ENCODE assay signal across 14 cellular contexts in the genomic region with DNA sequence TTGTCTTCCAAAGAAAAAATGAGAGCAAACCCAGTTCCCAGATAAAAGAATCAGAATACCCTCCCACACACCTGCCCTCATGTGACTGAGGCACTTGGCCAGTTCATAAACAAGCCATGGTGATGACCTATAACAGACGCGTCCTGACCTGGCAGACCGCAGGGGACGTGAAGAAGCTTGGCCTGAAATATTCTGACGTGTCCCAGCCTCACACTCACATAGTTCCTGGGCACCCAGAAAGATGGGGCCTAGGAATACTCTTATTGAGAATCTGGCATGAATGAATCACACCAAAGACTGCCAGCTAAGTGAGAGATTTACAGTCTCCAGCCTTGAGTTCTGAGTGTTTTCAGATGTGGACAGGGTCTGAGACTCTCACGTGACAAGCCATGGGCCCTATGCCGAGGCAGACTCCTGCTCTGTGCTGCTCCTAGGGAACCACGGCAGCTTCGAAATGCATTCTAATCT. TPM values are rescaled to one million over a fixed set of nuclear protein-coding genes. Genes with fewer than 3 reads are reported as not detected.
DNase-seq lines count a peak whose midpoint lies in the region; ATAC-seq and TF ChIP-seq lines count a peak whose summit lies in the region.
"Had no signal": no experiment of that assay in that cellular context is flagged by ENCODE, and none has a peak within 500 bp of the region (broad histone marks: within the 10 kb centered on the region; RNA-seq: fewer than 3 reads in every experiment).

No MANE protein-coding gene starts in this region.

- H3K4me1 Mint-ChIP-seq in CD4-positive, alpha-beta T cell (ENCODE audit: low read depth), result no peaks in the 10 kb centered on the region
- H3K4me1 Mint-ChIP-seq: memory B cell had no signal

- H2AFZ ChIP-seq in osteoblast (ENCODE audit: low read length), result peak overlapping the region; percentile 21

- H3K4me2 ChIP-seq in osteoblast (ENCODE audit: insufficient read depth, low read length), result peak overlapping the region; percentile 28

- no peak overlapping the region for H3K4me3 Mint-ChIP-seq in CD4-positive, alpha-beta T cell
- H3K4me3 Mint-ChIP-seq: memory B cell had no signal

- H3K36me3 Mint-ChIP-seq in CD4-positive, alpha-beta T cell (ENCODE audit: low read depth), result no peaks in the 10 kb centered on the region
- H3K36me3 Mint-ChIP-seq: memory B cell had no signal

- H4K20me1 ChIP-seq in osteoblast (ENCODE audit: insufficient read depth, low read length), result no peaks in the 10 kb centered on the region

- H3K9me3 Mint-ChIP-seq in CD4-positive, alpha-beta T cell, result no peaks in the 10 kb centered on the region
- H3K9me3 Mint-ChIP-seq: memory B cell had no signal

- POLR2A ChIA-PET in CD4-positive, alpha-beta T cell (lab: Charles Lee), result no interaction called here

- DNase-seq in EH (ENCODE audit: low read depth) (peak; percentile 98), adrenal gland (peak; percentile 43 to 86 (median 75)), Right ventricle myocardium superior (peak; percentile 74), osteoblast (ENCODE audit: insufficient read length, low spot score, missing footprints) (peak; percentile 90), NCI-H1417 (lab: John Stamatoyannopoulos, UW) (no peak), NCI-H1417 treated with DMSO at 0.1 percent for 48 hours (lab: John Stamatoyannopoulos, UW) (no peak)
- no peak for DNase-seq in CD4-positive, alpha-beta T cell
- DNase-seq: activated CD8-positive, alpha-beta memory T cell treated with anti-CD3 and anti-CD28 coated beads for 24 hours; DMS153; RPMI8226; stimulated activated CD4-positive, alpha-beta T cell treated with anti-CD3 and anti-CD28 coated beads, Interleukin-4, amount 100 ng/mL, for 24 hours had no signal

- H3K27me3 ChIP-seq in adrenal gland (no peaks in the 10 kb centered on the region), osteoblast (ENCODE audit: insufficient read depth, low read length) (no peaks in the 10 kb centered on the region)
- H3K27me3 ChIP-seq in CD4-positive, alpha-beta T cell (ENCODE audit: control insufficient read depth, insufficient read depth, low read length), result no peaks in the 10 kb centered on the region

- peaks cover 0 to 25% of the 10 kb centered on the region in 2 donors for H3K4me1 ChIP-seq in adrenal gland (replicated peaks in 1 of 2)
- H3K4me1 ChIP-seq in osteoblast (ENCODE audit: insufficient read depth, low read length), result peaks cover 34% of the 10 kb centered on the region

- no peaks in the 10 kb centered on the region for H3K9me3 ChIP-seq in adrenal gland (replicated peaks in 1 of 3)
- no peaks in the 10 kb centered on the region for H3K9me3 ChIP-seq in osteoblast (ENCODE audit: low read depth, low read length)
- H3K9me3 ChIP-seq in CD4-positive, alpha-beta T cell (ENCODE audit: control insufficient read depth, low read length), result no peaks in the 10 kb centered on the region

- no peak for TF ChIP-seq POLR2A in adrenal gland (IDR thresholded peaks at IDR 0.05)

- ATAC-seq in Right ventricle myocardium superior (ENCODE audit: poor library complexity), result peak; percentile 85
- no peak for ATAC-seq in HG03095 (IDR thresholded peaks at IDR 0.05; ENCODE audit: unreplicated experiment)
- no peak for ATAC-seq in CD4-positive, alpha-beta T cell (ENCODE audit: poor library complexity)

- H3K27ac ChIP-seq in adrenal gland (peak overlapping the region in 2 of 5 donors; percentile 9 to 70), osteoblast (ENCODE audit: low read depth, low read length) (peak overlapping the region; percentile 97)
- H3K27ac ChIP-seq in CD4-positive, alpha-beta T cell (ENCODE audit: low read depth, low read length), result no peak overlapping the region

- H3K4me3 ChIP-seq in adrenal gland (no peak overlapping the region), osteoblast (ENCODE audit: insufficient read depth, low read length) (no peak overlapping the region)
- H3K4me3 ChIP-seq: coronary artery had no signal

- intact Hi-C loops in adrenal gland (cut with DNase I) (no loop called here), Right ventricle myocardium superior (cut with DNase I) (no loop called here)
- intact Hi-C loops in CD4-positive, alpha-beta T cell (cut with DNase I, micrococcal nuclease), result no loop called here

- H3K27ac Mint-ChIP-seq in CD4-positive, alpha-beta T cell, result no peak overlapping the region
- H3K27ac Mint-ChIP-seq: memory B cell had no signal

- CTCF ChIA-PET in CD4-positive, alpha-beta T cell (lab: Charles Lee), result no interaction called here

- no peaks in the 10 kb centered on the region for H3K79me2 ChIP-seq in osteoblast (ENCODE audit: insufficient read depth, low read length)

- WGBS in adrenal gland, 4 donors, result 27 to 64% (median 37%) methylated on average over 9 of the region's 9 CpGs

- H3K27me3 Mint-ChIP-seq in CD4-positive, alpha-beta T cell, result peaks cover 19% of the 10 kb centered on the region

- no peak for TF ChIP-seq CTCF in adrenal gland (IDR thresholded peaks at IDR 0.05)
- no peak for TF ChIP-seq CTCF in osteoblast (IDR thresholded peaks at IDR 0.05; ENCODE audit: extremely low read depth, low read depth, low read length)
- no peak for TF ChIP-seq CTCF in CD4-positive, alpha-beta T cell (IDR thresholded peaks at IDR 0.05)

- no peaks in the 10 kb centered on the region for H3K36me3 ChIP-seq in adrenal gland (replicated peaks in 1 of 2)
- H3K36me3 ChIP-seq in osteoblast (ENCODE audit: insufficient read depth, low read length), result no peaks in the 10 kb centered on the region

RNA-seq across cellular contexts. Expression of a gene that starts 17.2 kb away (rescaled TPM):
- total RNA-seq in adrenal gland, result 10 to 100 TPM; 11.9 to 37.0 (median 20.4) TPM
- polyA plus RNA-seq in adrenal gland, result 10 to 100 TPM; 14.7 to 17.4 (median 16.2) TPM
- 41.7 TPM for total RNA-seq in Right ventricle myocardium superior
- total RNA-seq in osteoblast, result 31.1 and 36.8 TPM in 2 replicates
- 10 to 100 TPM; 75.5 to 80.3 TPM for total RNA-seq in CD4-positive, alpha-beta T cell

Comparison
In these comparisons a context has a peak if more than half of its experiments do, and no peak if none do; other contexts are left out.
1. DNase-seq: peak in EH (single experiment), adrenal gland (7 of 7), Right ventricle myocardium superior (single experiment) and osteoblast (single experiment); none in NCI-H1417 (0 of 3), CD4-positive, alpha-beta T cell (0 of 10) and NCI-H1417 treated with DMSO at 0.1 percent for 48 hours (single experiment).